Comparison of ENCODE assay signal across 9 cellular contexts in the genomic region with DNA sequence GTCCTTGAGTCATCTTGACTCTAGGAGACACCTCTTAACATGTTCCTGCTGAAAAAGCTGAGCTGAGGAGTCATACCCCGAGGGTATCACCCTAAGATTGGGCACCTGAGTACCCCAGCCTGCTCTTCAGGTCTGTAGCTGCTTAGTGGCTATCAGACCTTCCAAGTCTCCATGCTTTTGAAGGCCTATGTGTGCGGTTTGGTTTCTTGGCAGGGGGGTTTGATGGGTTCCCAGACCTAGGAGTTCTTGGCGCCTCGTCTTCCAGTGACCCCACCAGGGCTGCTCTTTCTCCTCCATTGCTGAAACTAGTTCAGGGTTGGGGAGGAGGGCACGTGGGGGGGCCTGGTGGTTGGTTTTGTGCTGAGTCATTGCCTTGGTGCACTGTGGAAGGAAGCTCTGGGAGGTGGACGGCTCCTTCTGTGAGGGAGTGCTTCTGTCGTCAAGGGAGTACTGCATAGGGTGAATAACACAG. TPM values are rescaled to one million over a fixed set of nuclear protein-coding genes. Genes with fewer than 3 reads are reported as not detected.
DNase-seq lines count a peak whose midpoint lies in the region; TF ChIP-seq lines count a peak whose summit lies in the region.
"Had no signal": no experiment of that assay in that cellular context is flagged by ENCODE, and none has a peak within 500 bp of the region (broad histone marks: within the 10 kb centered on the region; RNA-seq: fewer than 3 reads in every experiment).

No MANE protein-coding gene starts in this region.

- TF ChIP-seq CTCF in KMS-11 (conservative IDR thresholded peaks at IDR 0.05; ENCODE audit: low read depth, low read length) (no peak), adrenal gland (IDR thresholded peaks at IDR 0.05) (no peak)

- H3K79me1 ChIP-seq in mesendoderm (ENCODE audit: low read length): peaks cover 19% of the 10 kb centered on the region

- H4K8ac ChIP-seq in mesendoderm (ENCODE audit: low read depth, low read length): no peak overlapping the region

- intact Hi-C loops in adrenal gland (cut with DNase I): no loop called here

- peaks cover 8 to 56% (median 36%) of the 10 kb centered on the region in 11 experiments; a peak in 20 of 22 replicates for H3K9me3 ChIP-seq in BLaER1 treated with 17β-estradiol and CSF1 and Interleukin-3, amounts not matched to agents 10 nM and 100 nM (replicated peaks in 1 of 11)
- no peaks in the 10 kb centered on the region for H3K9me3 ChIP-seq in adrenal gland (replicated peaks in 1 of 3)

- H3K56ac ChIP-seq in mesendoderm (ENCODE audit: low read length): no peak overlapping the region

- peak overlapping the region in 2 of 11 experiments; percentile 23 to 55; a peak in 2 of 22 replicates for H3K9ac ChIP-seq in BLaER1 treated with 17β-estradiol and CSF1 and Interleukin-3, amounts not matched to agents 10 nM and 100 nM
- H3K9ac ChIP-seq in KMS-11 (no peak overlapping the region), mesendoderm (ENCODE audit: low read length) (no peak overlapping the region)

- peak overlapping the region; percentile 76 for H3K18ac ChIP-seq in mesendoderm (ENCODE audit: low read length)

- H3K27me3 ChIP-seq in BLaER1 treated with 17β-estradiol and CSF1 and Interleukin-3, amounts not matched to agents 10 nM and 100 nM: no peaks in the 10 kb centered on the region
- H3K27me3 ChIP-seq in KMS-11 (ENCODE audit: insufficient read depth, low read depth) (no peaks in the 10 kb centered on the region), adrenal gland (no peaks in the 10 kb centered on the region), mesendoderm (ENCODE audit: insufficient read depth, low read length, poor library complexity) (no peaks in the 10 kb centered on the region)

- no peak overlapping the region for H2BK15ac ChIP-seq in mesendoderm (replicated peaks; ENCODE audit: low read depth)

- no peak overlapping the region for H3K23ac ChIP-seq in mesendoderm (ENCODE audit: low read length)

- DNase-seq in adrenal gland: no peak
- DNase-seq in mesendoderm: no peak
- no peak for DNase-seq in NCI-H1105 (lab: John Stamatoyannopoulos, UW)
- DNase-seq in NCI-H2107 treated with DMSO at 0.1 percent for 48 hours (lab: John Stamatoyannopoulos, UW; ENCODE audit: unreplicated experiment): no peak
- no peak for DNase-seq in cerebellar cortex (ENCODE audit: low spot score)
- DNase-seq in 8988T: no peak
- DNase-seq: hypothalamus had no signal

- 51 to 64% (median 62%) methylated on average over 4 to 7 of the region's 7 CpGs for WGBS in adrenal gland, 4 donors
- no CpG with 5 or more reads among the region's 7 CpGs for WGBS in mesendoderm (ENCODE audit: extremely low coverage, insufficient coverage, low lambda C conversion rate)

- peak overlapping the region; percentile 3 to 94 (median 56); a peak in 21 of 22 replicates for H3K4me2 ChIP-seq in BLaER1 treated with 17β-estradiol and CSF1 and Interleukin-3, amounts not matched to agents 10 nM and 100 nM
- H3K4me2 ChIP-seq in KMS-11 (peak overlapping the region; percentile 5; the same call in 1 of the 2 replicates), mesendoderm (ENCODE audit: low read length) (no peak overlapping the region)

- peaks cover 30 to 53% (median 37%) of the 10 kb centered on the region in 11 experiments for H3K36me3 ChIP-seq in BLaER1 treated with 17β-estradiol and CSF1 and Interleukin-3, amounts not matched to agents 10 nM and 100 nM
- H3K36me3 ChIP-seq in KMS-11 (ENCODE audit: insufficient read depth) (no peaks in the 10 kb centered on the region), adrenal gland (replicated peaks in 1 of 2) (peaks cover 0 to 10% of the 10 kb centered on the region in 2 donors), mesendoderm (ENCODE audit: control insufficient read depth, insufficient read depth, low read length) (no peaks in the 10 kb centered on the region)

- H2BK5ac ChIP-seq in mesendoderm (ENCODE audit: low read length): no peak overlapping the region

- H3K79me2 ChIP-seq in KMS-11 (ENCODE audit: insufficient read depth, low read depth) (peaks cover 99% of the 10 kb centered on the region), mesendoderm (ENCODE audit: control insufficient read depth, insufficient read depth, low read length) (peaks cover 39% of the 10 kb centered on the region)

- H2AFZ ChIP-seq in KMS-11 (ENCODE audit: low read depth): no peak overlapping the region

- no peak overlapping the region for H2AK5ac ChIP-seq in mesendoderm (ENCODE audit: low read length)

- no peak overlapping the region for H4K5ac ChIP-seq in mesendoderm (ENCODE audit: low read length)

- H3K4me1 ChIP-seq in BLaER1 treated with 17β-estradiol and CSF1 and Interleukin-3, amounts not matched to agents 10 nM and 100 nM: peaks cover 21 to 97% (median 31%) of the 10 kb centered on the region in 10 experiments
- H3K4me1 ChIP-seq in KMS-11 (ENCODE audit: low read depth, poor library complexity, severe bottlenecking) (peaks cover 80% of the 10 kb centered on the region), adrenal gland (replicated peaks in 1 of 2) (peaks cover 23 to 64% of the 10 kb centered on the region in 2 donors), mesendoderm (ENCODE audit: control insufficient read depth, low read depth, low read length) (no peaks in the 10 kb centered on the region)

- H3K27ac ChIP-seq in BLaER1 treated with 17β-estradiol and CSF1 and Interleukin-3, amounts not matched to agents 10 nM and 100 nM: peak overlapping the region in 10 of 11 experiments; percentile 13 to 74 (median 46); a peak in 17 of 22 replicates
- peak overlapping the region; percentile 12; the same call in 1 of the 2 replicates for H3K27ac ChIP-seq in KMS-11
- peak overlapping the region in 3 of 5 donors; percentile 34 to 67 (median 48) for H3K27ac ChIP-seq in adrenal gland
- no peak overlapping the region for H3K27ac ChIP-seq in mesendoderm (ENCODE audit: low read depth, low read length)

- peak overlapping the region; percentile 100 for H2BK120ac ChIP-seq in mesendoderm (ENCODE audit: low read depth, low read length)

- peaks cover 27 to 100% (median 53%) of the 10 kb centered on the region in 11 experiments for H4K20me1 ChIP-seq in BLaER1 treated with 17β-estradiol and CSF1 and Interleukin-3, amounts not matched to agents 10 nM and 100 nM
- H4K20me1 ChIP-seq in KMS-11 (ENCODE audit: insufficient read depth): peaks cover 10% of the 10 kb centered on the region

- TF ChIP-seq POLR2A in adrenal gland (IDR thresholded peaks at IDR 0.05): no peak

- peak overlapping the region in 1 of 10 experiments; percentile 6; a peak in 1 of 20 replicates for H3K4me3 ChIP-seq in BLaER1 treated with 17β-estradiol and CSF1 and Interleukin-3, amounts not matched to agents 10 nM and 100 nM
- no peak overlapping the region for H3K4me3 ChIP-seq in KMS-11 (IDR thresholded peaks at IDR 0.05; ENCODE audit: insufficient read depth, low read depth, low read length)
- no peak overlapping the region for H3K4me3 ChIP-seq in adrenal gland
- no peak overlapping the region for H3K4me3 ChIP-seq in mesendoderm (ENCODE audit: low read length)

- no peak overlapping the region for H3K4ac ChIP-seq in mesendoderm (ENCODE audit: low read depth, low read length)

RNA-seq across cellular contexts. Expression of a gene that starts 20.1 kb away (rescaled TPM):
- total RNA-seq in adrenal gland: 100 to 1,000 TPM in 2 of 8 donors, 10 to 100 TPM in 6; 72.6 to 154 (median 92.7) TPM
- 100 to 1,000 TPM in 1 of 3 donors, 10 to 100 TPM in 2; 17.1 to 114 (median 27.6) TPM for polyA plus RNA-seq in adrenal gland
- polyA plus RNA-seq in mesendoderm (2013, experiment 1 of 2): 19.9 TPM
- polyA plus RNA-seq in mesendoderm (2013, experiment 2 of 2): 19.9 TPM
